ENCODE assay signal across 23 cellular contexts in the genomic region with DNA sequence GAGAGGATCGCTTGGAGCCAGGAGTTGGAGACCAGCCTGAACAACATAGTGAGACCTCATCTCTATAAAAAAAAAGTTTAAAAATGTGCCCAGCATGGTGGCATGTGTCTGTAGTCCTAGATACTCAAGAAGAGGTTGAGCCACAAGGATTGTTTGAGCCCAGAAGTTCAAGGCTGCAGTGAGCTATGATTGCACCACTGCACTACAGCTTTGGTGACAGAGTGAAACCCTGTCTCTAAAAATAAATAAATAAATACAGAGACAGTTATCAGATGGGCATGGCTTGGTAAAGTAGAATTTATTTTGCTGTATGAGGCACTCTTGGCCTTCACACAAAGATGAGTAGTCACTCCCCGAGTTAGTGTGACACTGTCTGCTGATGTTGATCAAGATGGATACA. TPM values are rescaled to one million over a fixed set of nuclear protein-coding genes. Genes with fewer than 3 reads are reported as not detected.
DNase-seq lines count a peak whose midpoint lies in the region; ATAC-seq and TF ChIP-seq lines count a peak whose summit lies in the region.
"Had no signal": no experiment of that assay in that cellular context is flagged by ENCODE, and none has a peak within 500 bp of the region (broad histone marks: within the 10 kb centered on the region; RNA-seq: fewer than 3 reads in every experiment).

No MANE protein-coding gene starts in this region.

- ATAC-seq in GM18870 (IDR thresholded peaks at IDR 0.05; ENCODE audit: unreplicated experiment) (no peak), GM19023 (IDR thresholded peaks at IDR 0.05; ENCODE audit: unreplicated experiment) (no peak)

- H3K27ac ChIP-seq in left ventricle myocardium inferior (replicated peaks) (peak overlapping the region; percentile 91), esophagus muscularis mucosa (replicated peaks in 1 of 4) (peak overlapping the region; percentile 16 to 72 (median 44)), parathyroid adenoma (peak overlapping the region; percentile 74), suprapubic skin (peak overlapping the region; percentile 73)
- H3K27ac ChIP-seq: C4-2B, PC-9, SK-N-MC had no signal

- H3K9ac ChIP-seq in parathyroid adenoma, result no peak overlapping the region

- peaks cover 50% of the 10 kb centered on the region for H3K4me1 ChIP-seq in left ventricle myocardium inferior
- peaks cover 0 to 6% (median 3%) of the 10 kb centered on the region in 4 donors for H3K4me1 ChIP-seq in esophagus muscularis mucosa
- no peaks in the 10 kb centered on the region for H3K4me1 ChIP-seq in parathyroid adenoma
- no peaks in the 10 kb centered on the region for H3K4me1 ChIP-seq in suprapubic skin

- 98% methylated on average over 2 of the region's 2 CpGs for WGBS in esophagus muscularis mucosa
- WGBS in suprapubic skin, result 76% methylated on average over 2 of the region's 2 CpGs

- TF ChIP-seq POLR2A in esophagus muscularis mucosa (IDR thresholded peaks at IDR 0.05; ENCODE audit: low read depth) (no peak), suprapubic skin (IDR thresholded peaks at IDR 0.05) (no peak)

- no peaks in the 10 kb centered on the region for H3K36me3 ChIP-seq in left ventricle myocardium inferior
- no peaks in the 10 kb centered on the region for H3K36me3 ChIP-seq in esophagus muscularis mucosa
- H3K36me3 ChIP-seq in parathyroid adenoma (ENCODE audit: control insufficient read depth, insufficient read depth, low read length), result no peaks in the 10 kb centered on the region
- no peaks in the 10 kb centered on the region for H3K36me3 ChIP-seq in suprapubic skin

- no peak overlapping the region for H2AFZ ChIP-seq in parathyroid adenoma
- H2AFZ ChIP-seq: PC-9 had no signal

- no peak for DNase-seq in left ventricle myocardium inferior
- DNase-seq in cardiac septum (ENCODE audit: low spot score), result no peak
- DNase-seq in esophagus muscularis mucosa (ENCODE audit: extremely low spot score), result no peak
- no peak for DNase-seq in suprapubic skin (ENCODE audit: low spot score in 2 of 2)
- no peak for DNase-seq in stimulated activated CD4-positive, alpha-beta T cell treated with anti-CD3 and anti-CD28 coated beads, Interleukin-2, amount 100 ng/mL, for 24 hours
- DNase-seq: CD8-positive, alpha-beta memory T cell; DMS79; GOT3; HCEC 1CT; Karpas-422; MV-4-11; NCI-H1694; NCI-H2081; NCI-H2171; NCI-H526; PC-9; RPMI8226; SHP77 had no signal

- H3K9me3 ChIP-seq in left ventricle myocardium inferior (replicated peaks) (no peaks in the 10 kb centered on the region), esophagus muscularis mucosa (no peaks in the 10 kb centered on the region), parathyroid adenoma (ENCODE audit: control insufficient read depth, low read length) (no peaks in the 10 kb centered on the region), suprapubic skin (no peaks in the 10 kb centered on the region)

- no peak overlapping the region for H3K4me2 ChIP-seq in parathyroid adenoma (ENCODE audit: low read length)
- H3K4me2 ChIP-seq: PC-9 had no signal

- H3K4me3 ChIP-seq in left ventricle myocardium inferior (no peak overlapping the region), esophagus muscularis mucosa (no peak overlapping the region), parathyroid adenoma (ENCODE audit: low read depth, low read length) (no peak overlapping the region), suprapubic skin (no peak overlapping the region)
- H3K4me3 ChIP-seq: PC-9, SK-N-MC had no signal

- H3K27me3 ChIP-seq in left ventricle myocardium inferior (ENCODE audit: low read depth), result no peaks in the 10 kb centered on the region
- no peaks in the 10 kb centered on the region for H3K27me3 ChIP-seq in esophagus muscularis mucosa
- no peaks in the 10 kb centered on the region for H3K27me3 ChIP-seq in parathyroid adenoma (ENCODE audit: control insufficient read depth, insufficient read depth, low read length)
- H3K27me3 ChIP-seq in suprapubic skin, result no peaks in the 10 kb centered on the region

- TF ChIP-seq EP300 in esophagus muscularis mucosa (IDR thresholded peaks at IDR 0.05) (no peak), suprapubic skin (IDR thresholded peaks at IDR 0.05) (no peak)

- TF ChIP-seq CTCF in left ventricle myocardium inferior (IDR thresholded peaks at IDR 0.05; ENCODE audit: borderline replicate concordance) (no peak), esophagus muscularis mucosa (IDR thresholded peaks at IDR 0.05) (no peak), parathyroid adenoma (IDR thresholded peaks at IDR 0.05) (no peak), suprapubic skin (IDR thresholded peaks at IDR 0.05) (no peak)

- intact Hi-C loops in left ventricle myocardium inferior (cut with micrococcal nuclease), result no loop called here
- intact Hi-C loops in cardiac septum (cut with DNase I), result loop anchor here (5.0 kb wide), 2 partner anchors 55 to 95 kb away; a partner anchor contains a TSS
- intact Hi-C loops in esophagus muscularis mucosa (cut with DNase I), result no loop called here

- no peaks in the 10 kb centered on the region for H3K79me2 ChIP-seq in parathyroid adenoma

RNA-seq across cellular contexts. Expression of a gene that starts 54.1 kb away (rescaled TPM):
- total RNA-seq in left ventricle myocardium inferior (39.7 TPM), cardiac septum (50.9 TPM), esophagus muscularis mucosa (100 to 1,000 TPM; 103 to 136 (median 136) TPM), suprapubic skin (100 to 1,000 TPM; 113 to 381 (median 206) TPM)
